ENCODE assay signal across 28 cellular contexts in genomic region chr2:54863660-54864059, GRCh38.
DNase-seq lines count a peak whose midpoint lies in the region; ATAC-seq, FAIRE-seq and TF ChIP-seq lines count a peak whose summit lies in the region.
"Had no signal": no experiment of that assay in that cellular context is flagged by ENCODE, and none has a peak within 500 bp of the region (broad histone marks: within the 10 kb centered on the region; RNA-seq: fewer than 3 reads in every experiment).

No MANE protein-coding gene starts in this region.

- H3K36me3 ChIP-seq in liver (ENCODE audit: control insufficient read depth in 4 of 4, insufficient read depth in 3 of 4, low read depth in 1 of 4, low read length in 3 of 4) (no peaks in the 10 kb centered on the region), HepG2 (replicated peaks in 1 of 2; ENCODE audit: control insufficient read depth in 1 of 2, insufficient read depth in 2 of 2, low read length in 2 of 2) (no peaks in the 10 kb centered on the region), sigmoid colon (no peaks in the 10 kb centered on the region)
- H3K36me3 ChIP-seq: BLaER1 had no signal

- in situ Hi-C loops in HepG2 (cut with HindIII; ENCODE audit: extremely low pct_ligation_motif_present, low pct_unique_long_range_greater_than_20kb) = no loop called here

- H3K9me3 ChIP-seq in liver (ENCODE audit: control insufficient read depth in 4 of 4, low read length in 3 of 4) = no peaks in the 10 kb centered on the region
- H3K9me3 ChIP-seq in HepG2 (ENCODE audit: low read length) = no peaks in the 10 kb centered on the region
- peaks cover 0 to 2% (median 0%) of the 10 kb centered on the region in 4 donors for H3K9me3 ChIP-seq in sigmoid colon
- H3K9me3 ChIP-seq: A549, BLaER1 had no signal

- TF ChIP-seq RAD21 in liver (IDR thresholded peaks at IDR 0.05) = peak in 1 of 2 donors; percentile 22
- no peak for TF ChIP-seq RAD21 in HepG2 (CRISPR knock-in tag; IDR thresholded peaks at IDR 0.05)

- intact Hi-C loops in HepG2 (cut with micrococcal nuclease; ENCODE audit: unreplicated experiment) = no loop called here
- intact Hi-C loops in sigmoid colon (cut with DNase I) = no loop called here

- no peak for ATAC-seq in HepG2
- peak; percentile 86 for ATAC-seq in left lobe of liver
- ATAC-seq: A549, GM12878 had no signal

- no peak overlapping the region for H3K4me3 Mint-ChIP-seq in nephron
- H3K4me3 Mint-ChIP-seq: B cell; CD14-positive monocyte; CD4-positive, alpha-beta memory T cell; CD4-positive, CD25-positive, alpha-beta regulatory T cell; CD8-positive, alpha-beta memory T cell had no signal

- no peak overlapping the region for H2AFZ ChIP-seq in HepG2 (ENCODE audit: low read length)

- POLR2A ChIA-PET in HepG2 (lab: Yijun Ruan, JAX) = no interaction called here
- POLR2A ChIA-PET in HEK293T (lab: Yijun Ruan, JAX) = no interaction called here

- CTCF ChIA-PET in HepG2 (lab: Yijun Ruan, JAX; ENCODE audit: low intra/inter-chr PET ratio, low total read pairs) (no interaction called here), HEK293T (lab: Yijun Ruan, JAX) (no interaction called here)

- no peaks in the 10 kb centered on the region for H3K27me3 ChIP-seq in liver (ENCODE audit: control insufficient read depth in 4 of 4, insufficient read depth in 4 of 4, low read length in 3 of 4)
- H3K27me3 ChIP-seq in HepG2 (ENCODE audit: control insufficient read depth in 1 of 2, insufficient read depth in 2 of 2, low read length in 2 of 2) = no peaks in the 10 kb centered on the region
- no peaks in the 10 kb centered on the region for H3K27me3 ChIP-seq in sigmoid colon
- H3K27me3 ChIP-seq: BLaER1 had no signal

- BruUV-seq in HepG2 (replicated peaks; lab: Mats Ljungman, UMichigan) = no TSS peak

- DNase-seq in HepG2 (ENCODE audit: low spot score) (no peak), left lobe of liver (ENCODE audit: low spot score) (no peak), HEK293T (ENCODE audit: extremely low spot score) (no peak), GOT3 (lab: John Stamatoyannopoulos, UW) (no peak), sigmoid colon (no peak)
- DNase-seq: AML-193; C1 segment of cervical spinal cord; CD4-positive, alpha-beta memory T cell; CD4-positive, CD25-positive, alpha-beta regulatory T cell; CD8-positive, alpha-beta memory T cell; COR-L47; DMS 273 treated with DMSO at 0.1 percent for 48 hours; DMS153; DMS53; DMS79; DND-41; EL; GDM1 had no signal

- H3K27me3 Mint-ChIP-seq in nephron (ENCODE audit: low read depth) = no peaks in the 10 kb centered on the region
- H3K27me3 Mint-ChIP-seq: B cell; CD4-positive, alpha-beta memory T cell; CD8-positive, alpha-beta memory T cell had no signal

- H3K27ac Mint-ChIP-seq in nephron = peak overlapping the region; percentile 46 to 57 (median 52)
- H3K27ac Mint-ChIP-seq: B cell; CD14-positive monocyte; CD4-positive, alpha-beta memory T cell; CD4-positive, CD25-positive, alpha-beta regulatory T cell; CD8-positive, alpha-beta memory T cell had no signal

- H3K4me1 ChIP-seq in liver (ENCODE audit: control insufficient read depth in 4 of 4, insufficient read depth in 4 of 4, low read length in 3 of 4) = peaks cover 6 to 24% (median 18%) of the 10 kb centered on the region in 4 donors
- peaks cover 15% of the 10 kb centered on the region for H3K4me1 ChIP-seq in HepG2 (ENCODE audit: insufficient read depth, low read length)
- H3K4me1 ChIP-seq in sigmoid colon = no peaks in the 10 kb centered on the region
- H3K4me1 ChIP-seq: BLaER1 had no signal

- H3K4me3 ChIP-seq in liver (ENCODE audit: low read depth in 1 of 3, low read length in 3 of 3) (no peak overlapping the region), HepG2 (replicated peaks in 1 of 3; ENCODE audit: insufficient read depth in 1 of 3, low read depth in 2 of 3, low read length in 3 of 3) (no peak overlapping the region), sigmoid colon (no peak overlapping the region)
- H3K4me3 ChIP-seq: A549, BLaER1, GM12878 had no signal

- no peak for FAIRE-seq in HepG2 (lab: Jason Lieb, UNC)
- FAIRE-seq: A549, GM12878, GM12892, GM18507 had no signal

- no peak for TF ChIP-seq POLR2A in HepG2 (IDR thresholded peaks at IDR 0.05; ENCODE audit: insufficient read depth in 1 of 2, low read depth in 2 of 2, low read length in 2 of 2)
- TF ChIP-seq POLR2A in sigmoid colon (IDR thresholded peaks at IDR 0.05) = no peak

- H3K9ac ChIP-seq in liver (ENCODE audit: low read depth in 1 of 2, low read length in 2 of 2) (no peak overlapping the region), HepG2 (ENCODE audit: insufficient read depth, low read depth, low read length) (no peak overlapping the region)
- H3K9ac ChIP-seq: BLaER1 had no signal

- TF ChIP-seq CTCF in liver (IDR thresholded peaks at IDR 0.05; ENCODE audit: low read depth, low read length, missing input control) (no peak), HepG2 (CRISPR knock-in tag; IDR thresholded peaks at IDR 0.05) (no peak), nephron (IDR thresholded peaks at IDR 0.05; ENCODE audit: unreplicated experiment in 3 of 3) (no peak), sigmoid colon (IDR thresholded peaks at IDR 0.05) (no peak)

- H3K27ac ChIP-seq in liver (ENCODE audit: low read depth in 1 of 2, low read length in 2 of 2) (no peak overlapping the region), HepG2 (ENCODE audit: extremely low read length, insufficient read depth, low read length) (no peak overlapping the region), sigmoid colon (no peak overlapping the region)
- H3K27ac ChIP-seq: 22Rv1, A549, BLaER1 had no signal

- peaks cover 4% of the 10 kb centered on the region for H3K9me3 Mint-ChIP-seq in nephron

- TF ChIP-seq EP300 in HepG2 (IDR thresholded peaks at IDR 0.05; ENCODE audit: low read depth in 2 of 2, low read length in 2 of 2) (no peak), HepG2 (CRISPR knock-in tag; IDR thresholded peaks at IDR 0.05; ENCODE audit: borderline replicate concordance) (no peak), sigmoid colon (IDR thresholded peaks at IDR 0.05) (no peak)

- no peak overlapping the region for H3K4me2 ChIP-seq in HepG2 (ENCODE audit: low read depth, low read length)
- H3K4me2 ChIP-seq: A549, BLaER1 had no signal

- H3K79me2 ChIP-seq in HepG2 (ENCODE audit: insufficient read depth, low read length) = no peaks in the 10 kb centered on the region

- H3K36me3 Mint-ChIP-seq in nephron (ENCODE audit: low read depth) = no peaks in the 10 kb centered on the region
- H3K36me3 Mint-ChIP-seq: CD14-positive monocyte; CD4-positive, alpha-beta memory T cell; CD4-positive, CD25-positive, alpha-beta regulatory T cell had no signal

- no peaks in the 10 kb centered on the region for H4K20me1 ChIP-seq in HepG2 (ENCODE audit: insufficient read depth, low read length)
- H4K20me1 ChIP-seq: BLaER1 had no signal

- H3K4me1 Mint-ChIP-seq in nephron = peaks cover 18% of the 10 kb centered on the region

- 38% methylated on average over 5 of the region's 5 CpGs for WGBS in liver
- WGBS in HepG2 (ENCODE audit: low lambda C conversion rate) = 86% methylated on average over 5 of the region's 5 CpGs
- 82 to 93% methylated on average over 5 of the region's 5 CpGs for WGBS in sigmoid colon, 2 donors

TF ChIP-seq in liver, 16 proteins besides CTCF, POLR2A, EP300 and RAD21 (continues in another document):
- TF ChIP-seq HNF4A (conservative IDR thresholded peaks at IDR 0.05) (peak; percentile 61 to 77), ZBTB33 (IDR thresholded peaks at IDR 0.05) (no peak)

TF ChIP-seq in HepG2, 621 proteins besides CTCF, POLR2A, EP300 and RAD21:
- TF ChIP-seq HNRNPUL1 (IDR thresholded peaks at IDR 0.05; ENCODE audit: low read depth, low read length) = no peak
- TF ChIP-seq ZNF775 (CRISPR knock-in tag; IDR thresholded peaks at IDR 0.05; ENCODE audit: borderline replicate concordance) = no peak
- TF ChIP-seq ZNF788 (CRISPR knock-in tag; IDR thresholded peaks at IDR 0.05; ENCODE audit: borderline replicate concordance) = no peak
- TF ChIP-seq ZNF335 (CRISPR knock-in tag; IDR thresholded peaks at IDR 0.05) = no peak
- no peak for TF ChIP-seq SMYD3 (CRISPR knock-in tag; IDR thresholded peaks at IDR 0.05)
- no peak for TF ChIP-seq FOSL2 (CRISPR knock-in tag; IDR thresholded peaks at IDR 0.05)
- TF ChIP-seq JUN (CRISPR knock-in tag; IDR thresholded peaks at IDR 0.05) = no peak
- TF ChIP-seq ZNF691 (CRISPR knock-in tag; IDR thresholded peaks at IDR 0.05; ENCODE audit: borderline replicate concordance, low read depth) = no peak
- no peak for TF ChIP-seq POLR2AphosphoS2 (IDR thresholded peaks at IDR 0.05; ENCODE audit: low read depth, low read length)

TF ChIP-seq in HEK293T, 16 proteins besides CTCF, POLR2A, EP300 and RAD21:
- TF ChIP-seq FOXM1 (IDR thresholded peaks at IDR 0.05; ENCODE audit: borderline replicate concordance) = no peak
- no peak for TF ChIP-seq FOXA1 (IDR thresholded peaks at IDR 0.05)
- no peak for TF ChIP-seq ZNF384 (IDR thresholded peaks at IDR 0.05)
- TF ChIP-seq ELF4 (IDR thresholded peaks at IDR 0.05) = no peak
- no peak for TF ChIP-seq HDGF (IDR thresholded peaks at IDR 0.05; ENCODE audit: borderline replicate concordance)
- no peak for TF ChIP-seq FOXK2 (IDR thresholded peaks at IDR 0.05)
- no peak for TF ChIP-seq NFRKB (IDR thresholded peaks at IDR 0.05)
- TF ChIP-seq TARDBP (IDR thresholded peaks at IDR 0.05) = no peak
- no peak for TF ChIP-seq SP1 (IDR thresholded peaks at IDR 0.05)
- no peak for TF ChIP-seq LEF1 (IDR thresholded peaks at IDR 0.05; ENCODE audit: borderline replicate concordance)
- TF ChIP-seq L3MBTL2 (conservative IDR thresholded peaks at IDR 0.05) = no peak
- TF ChIP-seq PKNOX1 (IDR thresholded peaks at IDR 0.05) = no peak
- TF ChIP-seq ARNT (IDR thresholded peaks at IDR 0.05) = no peak
- no peak for TF ChIP-seq SUZ12 (IDR thresholded peaks at IDR 0.05)
- no peak for TF ChIP-seq CTBP1 (IDR thresholded peaks at IDR 0.05; ENCODE audit: borderline replicate concordance)
- TF ChIP-seq BHLHE40 (IDR thresholded peaks at IDR 0.05; ENCODE audit: borderline replicate concordance) = no peak
TF ChIP-seq in HEK293T: peak in this region for 0.
